In genomic region chr5:139733698-139734491, GRCh38 we compare ENCODE assay signal across 1 cellular context.
A peak's percentile ranks its signal among the peaks of the same experiment; 100 is the strongest.
TF ChIP-seq lines count a peak whose summit lies in the region.

No MANE protein-coding gene starts in this region.

TF ChIP-seq in HepG2, 621 proteins besides CTCF, POLR2A, EP300 and RAD21 (continued from another document and continues in another):
- TF ChIP-seq ZNF446 (CRISPR knock-in tag; IDR thresholded peaks at IDR 0.05), result 0 out of 2 replicates have a peak, but pooled peaks have one; percentile 69
- no peak for TF ChIP-seq ISX (CRISPR knock-in tag; conservative IDR thresholded peaks at IDR 0.05)
- 0 out of 2 replicates have a peak, but pooled peaks have one; percentile 80 for TF ChIP-seq RNF219 (CRISPR knock-in tag; IDR thresholded peaks at IDR 0.05)
- peak; percentile 81 for TF ChIP-seq ZNF275 (CRISPR knock-in tag; IDR thresholded peaks at IDR 0.05; ENCODE audit: borderline replicate concordance)
- peak; percentile 97 for TF ChIP-seq ZNF501 (CRISPR knock-in tag; IDR thresholded peaks at IDR 0.05)
- TF ChIP-seq RFX5 (IDR thresholded peaks at IDR 0.05; ENCODE audit: low read depth, low read length), result no peak
- TF ChIP-seq RXRB (CRISPR knock-in tag; IDR thresholded peaks at IDR 0.05; ENCODE audit: borderline replicate concordance), result peak; percentile 89
- TF ChIP-seq MBNL3 (CRISPR knock-in tag; conservative IDR thresholded peaks at IDR 0.05), result no peak
- TF ChIP-seq SUZ12 (IDR thresholded peaks at IDR 0.05; ENCODE audit: low read depth, low read length), result no peak
- TF ChIP-seq ZNF550 (CRISPR knock-in tag; IDR thresholded peaks at IDR 0.05; ENCODE audit: borderline replicate concordance), result no peak
- peak; percentile 81; the same call in 1 of the 2 replicates for TF ChIP-seq NAIF1 (CRISPR knock-in tag; IDR thresholded peaks at IDR 0.05; ENCODE audit: borderline replicate concordance)
- peak; percentile 91 for TF ChIP-seq HNF4G (IDR thresholded peaks at IDR 0.05; ENCODE audit: borderline replicate concordance, low read depth, low read length)
- TF ChIP-seq HNF4G (CRISPR knock-in tag; IDR thresholded peaks at IDR 0.05; ENCODE audit: borderline replicate concordance, low read depth), result peak; percentile 82; the same call in 1 of the 2 replicates
- no peak for TF ChIP-seq ZNF383 (CRISPR knock-in tag; IDR thresholded peaks at IDR 0.05; ENCODE audit: borderline replicate concordance)
- peak; percentile 93 for TF ChIP-seq ZNF740 (CRISPR knock-in tag; IDR thresholded peaks at IDR 0.05)
- no peak for TF ChIP-seq ETS1 (CRISPR knock-in tag; IDR thresholded peaks at IDR 0.05)
- TF ChIP-seq ZNF704 (CRISPR knock-in tag; IDR thresholded peaks at IDR 0.05; ENCODE audit: borderline replicate concordance), result 0 out of 2 replicates have a peak, but pooled peaks have one; percentile 45
- no peak for TF ChIP-seq ATF7 (IDR thresholded peaks at IDR 0.05)
- no peak; the same call in 1 of the 2 replicates for TF ChIP-seq ATF7 (CRISPR knock-in tag; IDR thresholded peaks at IDR 0.05)
- TF ChIP-seq KLF6 (CRISPR knock-in tag; IDR thresholded peaks at IDR 0.05), result peak; percentile 60
- peak; percentile 78 for TF ChIP-seq THAP11 (CRISPR knock-in tag; IDR thresholded peaks at IDR 0.05)
- TF ChIP-seq SETDB1 (CRISPR knock-in tag; IDR thresholded peaks at IDR 0.05; ENCODE audit: borderline replicate concordance), result no peak
- TF ChIP-seq ATF5 (CRISPR knock-in tag; IDR thresholded peaks at IDR 0.05; ENCODE audit: low read depth), result 0 out of 2 replicates have a peak, but pooled peaks have one; percentile 36
- 0 out of 2 replicates have a peak, but pooled peaks have one; percentile 24 for TF ChIP-seq MXD3 (CRISPR knock-in tag; IDR thresholded peaks at IDR 0.05)
- peak; percentile 86 for TF ChIP-seq ZNF142 (CRISPR knock-in tag; IDR thresholded peaks at IDR 0.05)
- 0 out of 2 replicates have a peak, but pooled peaks have one; percentile 21 for TF ChIP-seq STAG1 (CRISPR knock-in tag; IDR thresholded peaks at IDR 0.05)
- TF ChIP-seq ZNF552 (CRISPR knock-in tag; IDR thresholded peaks at IDR 0.05; ENCODE audit: borderline replicate concordance), result 0 out of 2 replicates have a peak, but pooled peaks have one; percentile 78
- TF ChIP-seq TSC22D2 (CRISPR knock-in tag; IDR thresholded peaks at IDR 0.05; ENCODE audit: borderline replicate concordance), result no peak
- TF ChIP-seq ZC3H4 (CRISPR knock-in tag; IDR thresholded peaks at IDR 0.05; ENCODE audit: borderline replicate concordance), result peak; percentile 59; the same call in 1 of the 2 replicates
- peak; percentile 26; the same call in 1 of the 2 replicates for TF ChIP-seq TBX3 (IDR thresholded peaks at IDR 0.05; ENCODE audit: borderline replicate concordance)
- TF ChIP-seq TP53 (CRISPR knock-in tag; conservative IDR thresholded peaks at IDR 0.05), result no peak; the same call in 1 of the 2 replicates
- TF ChIP-seq TBP (CRISPR knock-in tag; IDR thresholded peaks at IDR 0.05), result no peak; the same call in 1 of the 2 replicates
- TF ChIP-seq ZNF12 (CRISPR knock-in tag; IDR thresholded peaks at IDR 0.05), result peak; percentile 33; the same call in 1 of the 2 replicates
- peak; percentile 50; the same call in 1 of the 2 replicates for TF ChIP-seq MIXL1 (CRISPR knock-in tag; IDR thresholded peaks at IDR 0.05)
- 0 out of 2 replicates have a peak, but pooled peaks have one; percentile 40 for TF ChIP-seq ARHGAP35 (CRISPR knock-in tag; IDR thresholded peaks at IDR 0.05; ENCODE audit: borderline replicate concordance)
- TF ChIP-seq ZNF615 (CRISPR knock-in tag; IDR thresholded peaks at IDR 0.05; ENCODE audit: borderline replicate concordance), result peak; percentile 95; the same call in 1 of the 2 replicates
- peak; percentile 92; the same call in 1 of the 2 replicates for TF ChIP-seq KLF11 (CRISPR knock-in tag; IDR thresholded peaks at IDR 0.05)
- no peak for TF ChIP-seq CCAR2 (optimal IDR thresholded peaks at IDR 0.05; ENCODE audit: low read depth, low read length)
- peak; percentile 90; the same call in 1 of the 2 replicates for TF ChIP-seq ZBTB7A (CRISPR knock-in tag; IDR thresholded peaks at IDR 0.05)
- TF ChIP-seq NR1H2 (CRISPR knock-in tag; IDR thresholded peaks at IDR 0.05; ENCODE audit: borderline replicate concordance, low read depth), result 0 out of 2 replicates have a peak, but pooled peaks have one; percentile 60
- no peak for TF ChIP-seq ZNF3 (CRISPR knock-in tag; IDR thresholded peaks at IDR 0.05)
- TF ChIP-seq TFAP4 (IDR thresholded peaks at IDR 0.05; ENCODE audit: borderline replicate concordance, low read depth), result peak; percentile 51; the same call in 1 of the 2 replicates
- 0 out of 2 replicates have a peak, but pooled peaks have one; percentile 29 for TF ChIP-seq ZNF775 (CRISPR knock-in tag; IDR thresholded peaks at IDR 0.05; ENCODE audit: borderline replicate concordance)
- no peak; the same call in 1 of the 2 replicates for TF ChIP-seq PHF20 (CRISPR knock-in tag; IDR thresholded peaks at IDR 0.05)
- TF ChIP-seq PBX2 (CRISPR knock-in tag; IDR thresholded peaks at IDR 0.05), result no peak
- no peak for TF ChIP-seq ZNF570 (CRISPR knock-in tag; IDR thresholded peaks at IDR 0.05; ENCODE audit: borderline replicate concordance)
- peak; percentile 90 for TF ChIP-seq SALL1 (CRISPR knock-in tag; IDR thresholded peaks at IDR 0.05)
- peak; percentile 73 for TF ChIP-seq PHF8 (CRISPR knock-in tag; IDR thresholded peaks at IDR 0.05)
- TF ChIP-seq ARID2 (CRISPR knock-in tag; IDR thresholded peaks at IDR 0.05; ENCODE audit: borderline replicate concordance), result no peak
- peak; percentile 42; the same call in 1 of the 2 replicates for TF ChIP-seq MED13 (CRISPR knock-in tag; IDR thresholded peaks at IDR 0.05)
